19 cellular contexts compared by ENCODE assay signal in the genomic region with DNA sequence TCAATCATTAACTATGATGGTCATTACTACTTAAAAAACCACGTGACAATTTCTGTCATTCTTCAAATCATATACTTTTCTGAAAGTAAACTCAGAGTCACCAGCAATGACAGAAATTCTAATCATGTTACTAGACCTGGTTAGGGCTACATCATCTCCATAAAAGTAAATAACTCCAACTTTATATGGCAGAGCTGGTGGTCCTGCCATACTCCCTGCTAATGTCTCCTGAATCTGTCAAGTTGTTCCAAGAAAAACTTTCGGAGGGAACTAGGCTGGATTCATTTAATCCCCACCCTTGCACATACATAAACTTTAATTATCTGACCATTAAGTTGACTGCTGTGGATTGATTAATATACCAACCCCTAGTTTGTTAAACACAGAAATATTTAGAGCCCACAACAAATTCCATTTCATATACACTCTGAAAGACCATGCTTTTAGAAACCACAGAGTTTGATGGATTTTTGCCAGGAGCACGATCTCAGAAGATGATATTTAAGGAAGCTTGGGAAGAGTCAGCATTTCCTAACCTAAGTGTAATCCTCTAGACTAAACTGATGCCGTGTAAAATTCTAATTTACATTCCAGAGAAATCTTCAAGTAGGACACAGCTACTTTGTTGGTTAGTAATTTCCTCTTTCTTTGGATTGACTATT.
DNase-seq lines count a peak whose midpoint lies in the region; ATAC-seq and TF ChIP-seq lines count a peak whose summit lies in the region.
"Had no signal": no experiment of that assay in that cellular context is flagged by ENCODE, and none has a peak within 500 bp of the region (broad histone marks: within the 10 kb centered on the region; RNA-seq: fewer than 3 reads in every experiment).

No MANE protein-coding gene starts in this region.

- 53 to 76% methylated on average over 4 of the region's 4 CpGs for WGBS in heart right ventricle, 2 donors
- WGBS in aorta, 2 donors: 54 to 60% methylated on average over 4 of the region's 4 CpGs

- H2AFZ ChIP-seq in fibroblast of lung (ENCODE audit: low read length): no peak overlapping the region

- no peaks in the 10 kb centered on the region for H4K20me1 ChIP-seq in fibroblast of lung (ENCODE audit: control insufficient read depth, extremely low read depth, insufficient read depth, low read length)

- H3K79me2 ChIP-seq in fibroblast of lung (ENCODE audit: control insufficient read depth, insufficient read depth, low read length): no peaks in the 10 kb centered on the region

- no peak for ATAC-seq in GM21360 (IDR thresholded peaks at IDR 0.05; ENCODE audit: unreplicated experiment)
- ATAC-seq in heart right ventricle: no peak
- no peak for ATAC-seq in aorta (ENCODE audit: low FRiP score)
- ATAC-seq: gastrocnemius medialis; stimulated activated memory B cell treated with anti-CD40 and anti-IgM and Interleukin-4, amounts not matched to agents 10 μg/mL and 1 μg/mL and 100 μg/mL, for 72 hours; upper lobe of right lung had no signal

- no peak for TF ChIP-seq CTCF in fibroblast of lung (conservative IDR thresholded peaks at IDR 0.05 in 1 of 2, IDR thresholded peaks at IDR 0.05 in 1 of 2; ENCODE audit: low read depth in 1 of 2, low read length in 2 of 2)
- TF ChIP-seq CTCF in heart right ventricle (IDR thresholded peaks at IDR 0.05): no peak

- no peak overlapping the region for H3K4me2 ChIP-seq in fibroblast of lung (ENCODE audit: extremely low read depth, insufficient read depth, low read length)
- H3K4me2 ChIP-seq: KMS-11 had no signal

- H3K27ac ChIP-seq in SJCRH30 (peak overlapping the region; percentile 1; the same call in 1 of the 2 replicates), fibroblast of lung (ENCODE audit: insufficient read depth, low read length) (no peak overlapping the region), heart right ventricle (no peak overlapping the region), aorta (ENCODE audit: low read depth in 1 of 2, low read length in 2 of 2) (no peak overlapping the region)
- H3K27ac ChIP-seq: gastrocnemius medialis, KMS-11, neutrophil, upper lobe of right lung had no signal

- DNase-seq in EH (ENCODE audit: low read depth) (peak; percentile 98), SJCRH30 (peak; percentile 64 to 75), fibroblast of lung (ENCODE audit: low read depth in 2 of 2) (peak; percentile 90 to 95), skeletal muscle cell (ENCODE audit: low read depth) (peak; percentile 85), cardiac septum (ENCODE audit: low spot score) (no peak), heart right ventricle (no peak), aorta (no peak)
- DNase-seq: activated CD8-positive, alpha-beta memory T cell treated with anti-CD3 and anti-CD28 coated beads for 24 hours; gastrocnemius medialis; mammary epithelial cell; NCI-H1417; NCI-H2227 treated with DMSO at 0.1 percent for 48 hours; OCI-M1; upper lobe of right lung had no signal

- H3K4me1 ChIP-seq in SJCRH30 (peaks cover 14% of the 10 kb centered on the region), fibroblast of lung (ENCODE audit: control insufficient read depth, extremely low read depth, insufficient read depth, low read length) (no peaks in the 10 kb centered on the region), heart right ventricle (no peaks in the 10 kb centered on the region), aorta (ENCODE audit: control insufficient read depth in 1 of 2, insufficient read depth in 2 of 2, low read length in 2 of 2) (no peaks in the 10 kb centered on the region)
- H3K4me1 ChIP-seq: gastrocnemius medialis, HAP-1, upper lobe of right lung had no signal

- H3K4me3 ChIP-seq in SJCRH30: no peak overlapping the region
- H3K4me3 ChIP-seq in fibroblast of lung (replicated peaks in 1 of 4; ENCODE audit: control extremely low read depth in 1 of 4, insufficient read depth in 1 of 4, low read depth in 3 of 4, low read length in 4 of 4): no peak overlapping the region
- no peak overlapping the region for H3K4me3 ChIP-seq in skeletal muscle cell (ENCODE audit: low read depth, low read length)
- no peak overlapping the region for H3K4me3 ChIP-seq in heart right ventricle
- no peak overlapping the region for H3K4me3 ChIP-seq in aorta (ENCODE audit: low read length in 2 of 2)
- H3K4me3 ChIP-seq: gastrocnemius medialis, HAP-1, upper lobe of right lung had no signal

- no peaks in the 10 kb centered on the region for H3K36me3 ChIP-seq in SJCRH30
- H3K36me3 ChIP-seq in fibroblast of lung (ENCODE audit: control insufficient read depth, insufficient read depth, low read length): no peaks in the 10 kb centered on the region
- H3K36me3 ChIP-seq in heart right ventricle: no peaks in the 10 kb centered on the region
- no peaks in the 10 kb centered on the region for H3K36me3 ChIP-seq in aorta (ENCODE audit: control insufficient read depth in 1 of 2, insufficient read depth in 2 of 2, low read length in 1 of 2)
- H3K36me3 ChIP-seq: gastrocnemius medialis, HAP-1, neutrophil, upper lobe of right lung had no signal

- H3K9ac ChIP-seq in fibroblast of lung (ENCODE audit: insufficient read depth, low read length): no peak overlapping the region
- H3K9ac ChIP-seq: KMS-11 had no signal

- H3K9me3 ChIP-seq in SJCRH30 (replicated peaks) (no peaks in the 10 kb centered on the region), fibroblast of lung (ENCODE audit: control insufficient read depth, insufficient read depth, low read depth, low read length) (no peaks in the 10 kb centered on the region), heart right ventricle (peaks cover 0 to 6% (median 0%) of the 10 kb centered on the region in 11 donors), aorta (ENCODE audit: control insufficient read depth, low read length) (no peaks in the 10 kb centered on the region)
- H3K9me3 ChIP-seq: gastrocnemius medialis, HAP-1, neutrophil, upper lobe of right lung had no signal

- H3K27me3 ChIP-seq in SJCRH30 (no peaks in the 10 kb centered on the region), fibroblast of lung (ENCODE audit: control insufficient read depth, insufficient read depth, low read length) (no peaks in the 10 kb centered on the region), heart right ventricle (no peaks in the 10 kb centered on the region), aorta (ENCODE audit: control insufficient read depth in 1 of 2, insufficient read depth in 2 of 2, low read length in 1 of 2) (no peaks in the 10 kb centered on the region)
- H3K27me3 ChIP-seq: gastrocnemius medialis, neutrophil, upper lobe of right lung had no signal

- intact Hi-C loops in cardiac septum (cut with DNase I): no loop called here
- intact Hi-C loops in heart right ventricle (cut with DNase I): no loop called here
- intact Hi-C loops in aorta (cut with DNase I): no loop called here

Comparison
In these comparisons a context has a peak if more than half of its experiments do, and no peak if none do; other contexts are left out.
1. DNase-seq: peak in EH (single experiment), SJCRH30 (2 of 2), fibroblast of lung (2 of 2) and skeletal muscle cell (single experiment); none in cardiac septum (single experiment), heart right ventricle (0 of 2) and aorta (0 of 2).